In genomic region chr18:32764611-32765244, GRCh38 we compare ENCODE assay signal across 27 cellular contexts. TPM values are rescaled to one million over a fixed set of nuclear protein-coding genes. Genes with fewer than 3 reads are reported as not detected.
"Had no signal": no experiment of that assay in that cellular context is flagged by ENCODE, and none has a peak within 500 bp of the region (broad histone marks: within the 10 kb centered on the region; RNA-seq: fewer than 3 reads in every experiment).

No MANE protein-coding gene starts in this region.

- H3K36me3 Mint-ChIP-seq: natural killer cell; stimulated activated memory B cell treated with anti-CD40 and anti-IgM and Interleukin-4, amounts not matched to agents 10 μg/mL and 1 μg/mL and 100 μg/mL, for 72 hours; type B pancreatic cell had no signal

- H3K9me3 ChIP-seq: esophagus squamous epithelium, heart right ventricle, lower lobe of right lung, ovary, psoas muscle, spleen, testis, tibial artery had no signal

- H3K27ac ChIP-seq: coronary artery, esophagus squamous epithelium, heart right ventricle, lower lobe of right lung, ovary, psoas muscle, skin epidermis, spleen, testis, tibial artery had no signal

- H3K27me3 Mint-ChIP-seq: stimulated activated memory B cell treated with anti-CD40 and anti-IgM and Interleukin-4, amounts not matched to agents 10 μg/mL and 1 μg/mL and 100 μg/mL, for 72 hours had no signal

- DNase-seq: dermis blood vessel endothelial cell; effector memory CD4-positive, alpha-beta T cell; erythroblast; esophagus squamous epithelium; foreskin melanocyte; glutamatergic neuron; heart right ventricle; hippocampal formation; left colon; left ventricle myocardium superior; lower lobe of right lung; natural killer cell; occipital lobe; ovary; posterior cingulate gyrus; psoas muscle; right cardiac atrium; spleen; stimulated activated CD4-positive, alpha-beta T cell treated with anti-CD3 and anti-CD28 coated beads, Interleukin-4, amount 100 ng/mL, for 4 hours; stimulated activated naive CD8-positive, alpha-beta T cell treated with anti-CD3 and anti-CD28 coated beads, Interleukin-15, Interleukin-2, amounts not matched to agents 100 U/mL and 50 U/mL, for 24 hours; substantia nigra; testis; tibial artery had no signal

- H3K27ac Mint-ChIP-seq: natural killer cell, type B pancreatic cell had no signal

- H3K4me1 ChIP-seq: psoas muscle had no signal

- H3K36me3 ChIP-seq: esophagus squamous epithelium, heart right ventricle, lower lobe of right lung, ovary, spleen, tibial artery had no signal

- ATAC-seq: heart right ventricle; left colon; left ventricle myocardium superior; lower lobe of right lung; natural killer cell; psoas muscle; right cardiac atrium; stimulated activated memory B cell treated with anti-CD40 and anti-IgM and Interleukin-4, amounts not matched to agents 10 μg/mL and 1 μg/mL and 100 μg/mL, for 72 hours; stimulated activated naive CD8-positive, alpha-beta T cell treated with anti-CD3 and anti-CD28 coated beads, Interleukin-15, Interleukin-2, amounts not matched to agents 100 U/mL and 50 U/mL, for 24 hours had no signal

- H3K4me1 Mint-ChIP-seq: natural killer cell had no signal

- H3K27me3 ChIP-seq: ovary, testis had no signal

- H3K4me3 ChIP-seq: coronary artery, esophagus squamous epithelium, heart right ventricle, lower lobe of right lung, ovary, psoas muscle, skin epidermis, spleen, testis, tibial artery had no signal

- H3K4me3 Mint-ChIP-seq: natural killer cell; stimulated activated memory B cell treated with anti-CD40 and anti-IgM and Interleukin-4, amounts not matched to agents 10 μg/mL and 1 μg/mL and 100 μg/mL, for 72 hours; type B pancreatic cell had no signal

- H3K9me3 Mint-ChIP-seq: natural killer cell; stimulated activated memory B cell treated with anti-CD40 and anti-IgM and Interleukin-4, amounts not matched to agents 10 μg/mL and 1 μg/mL and 100 μg/mL, for 72 hours; type B pancreatic cell had no signal

RNA-seq across cellular contexts. Expression of gene KLHL14, which starts 8.1 kb away (rescaled TPM):
- total RNA-seq: psoas muscle had no signal
